In the genomic region with DNA sequence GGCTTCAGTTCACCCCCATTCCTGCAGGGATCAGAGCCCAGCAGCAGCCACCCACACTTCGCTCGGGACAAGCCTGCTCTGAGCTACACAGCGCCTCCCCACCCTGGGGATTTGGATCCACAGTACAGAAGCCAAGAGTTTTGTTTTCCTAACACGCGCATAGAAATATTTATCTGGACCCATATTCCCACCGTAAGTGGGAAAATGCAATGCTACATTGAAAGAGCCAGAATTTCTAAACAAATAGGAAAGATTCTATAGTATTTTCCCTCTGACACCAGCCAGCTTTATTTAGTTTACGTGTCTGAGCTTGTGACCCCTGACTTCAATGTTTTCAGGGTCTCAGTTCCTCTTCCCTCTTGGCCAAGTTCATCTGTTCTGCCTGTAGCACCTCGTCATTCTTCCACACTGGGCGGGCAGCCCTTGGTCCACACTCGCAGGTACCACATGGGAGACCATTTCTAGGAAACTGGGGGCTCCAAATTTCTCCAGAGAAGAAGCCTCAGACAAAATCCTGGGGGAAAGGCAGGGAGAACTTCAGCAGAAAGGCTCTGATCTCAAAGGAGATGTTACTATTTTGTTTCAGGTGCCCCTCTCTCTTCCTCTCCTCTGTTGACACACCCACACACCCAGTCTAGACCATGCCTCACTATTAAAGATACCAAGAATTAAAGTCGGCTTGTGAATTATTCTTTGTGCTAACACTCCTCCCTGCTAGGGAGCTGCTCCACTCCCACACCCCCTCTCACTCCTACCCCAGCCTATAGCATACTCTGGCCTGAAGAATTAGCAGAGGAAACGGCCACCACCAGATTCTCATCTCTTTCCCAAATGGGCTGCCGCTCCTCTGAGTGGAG, we compare ENCODE assay signal across 1 cellular context.
TF ChIP-seq lines count a peak whose summit lies in the region.

No MANE protein-coding gene starts in this region.

TF ChIP-seq in HepG2, 621 proteins besides CTCF, POLR2A, EP300 and RAD21:
- TF ChIP-seq ZNF792 (CRISPR knock-in tag; IDR thresholded peaks at IDR 0.05) (no peak), KAT2B (IDR thresholded peaks at IDR 0.05; ENCODE audit: borderline replicate concordance, low read depth, low read length) (no peak), ERF (CRISPR knock-in tag; IDR thresholded peaks at IDR 0.05) (no peak), ATF1 (CRISPR knock-in tag; IDR thresholded peaks at IDR 0.05) (no peak)
- TF ChIP-seq, protein P1, sequence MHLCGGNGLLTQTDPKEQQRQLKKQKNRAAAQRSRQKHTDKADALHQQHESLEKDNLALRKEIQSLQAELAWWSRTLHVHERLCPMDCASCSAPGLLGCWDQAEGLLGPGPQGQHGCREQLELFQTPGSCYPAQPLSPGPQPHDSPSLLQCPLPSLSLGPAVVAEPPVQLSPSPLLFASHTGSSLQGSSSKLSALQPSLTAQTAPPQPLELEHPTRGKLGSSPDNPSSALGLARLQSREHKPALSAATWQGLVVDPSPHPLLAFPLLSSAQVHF (CRISPR knock-in tag; IDR thresholded peaks at IDR 0.05): no peak
